In genomic region chr1:12525311-12526181, GRCh38 we compare ENCODE assay signal across 9 cellular contexts.
DNase-seq lines count a peak whose midpoint lies in the region; ATAC-seq and TF ChIP-seq lines count a peak whose summit lies in the region.
"Had no signal": no experiment of that assay in that cellular context is flagged by ENCODE, and none has a peak within 500 bp of the region (broad histone marks: within the 10 kb centered on the region; RNA-seq: fewer than 3 reads in every experiment).

No MANE protein-coding gene starts in this region.

- H2BK12ac ChIP-seq in neuronal stem cell (ENCODE audit: low read length): no peak overlapping the region

- peak overlapping the region; percentile 81 for H2BK15ac ChIP-seq in neuronal stem cell (ENCODE audit: low read length)

- no CpG with 5 or more reads among the region's 13 CpGs for WGBS in neuronal stem cell (ENCODE audit: extremely low coverage in 2 of 2, insufficient read length in 2 of 2, insufficient replicate concordance in 1 of 2), 2 donors

- H2BK5ac ChIP-seq in neuronal stem cell (ENCODE audit: low read length): peak overlapping the region; percentile 35

- no peak overlapping the region for H3K23ac ChIP-seq in neuronal stem cell (ENCODE audit: low read depth, low read length, poor library complexity)

- H3K27ac Mint-ChIP-seq in stimulated activated naive CD8-positive, alpha-beta T cell treated with anti-CD3 and anti-CD28 coated beads, Interleukin-15, Interleukin-2, amounts not matched to agents 100 ng/mL and 50 ng/mL, for 24 hours: peak overlapping the region; percentile 80
- peak overlapping the region in 1 of 2 donors; percentile 14 for H3K27ac Mint-ChIP-seq in stimulated activated naive CD8-positive, alpha-beta T cell treated with anti-CD3 and anti-CD28 coated beads, Interleukin-15, amount 100 ng/mL, for 72 hours

- peaks cover 12% of the 10 kb centered on the region for H3K4me1 Mint-ChIP-seq in stimulated activated naive CD8-positive, alpha-beta T cell treated with anti-CD3 and anti-CD28 coated beads, Interleukin-15, Interleukin-2, amounts not matched to agents 100 ng/mL and 50 ng/mL, for 24 hours (ENCODE audit: low read depth)
- H3K4me1 Mint-ChIP-seq in stimulated activated naive CD8-positive, alpha-beta T cell treated with anti-CD3 and anti-CD28 coated beads, Interleukin-15, amount 100 ng/mL, for 72 hours: peaks cover 28% of the 10 kb centered on the region

- peaks cover 2 to 3% of the 10 kb centered on the region in 2 donors for H3K4me1 ChIP-seq in neuronal stem cell (ENCODE audit: control insufficient read depth in 2 of 2, insufficient read depth in 1 of 2, low read depth in 1 of 2, low read length in 2 of 2)

- H3K14ac ChIP-seq in neuronal stem cell (ENCODE audit: low read length): no peak overlapping the region

- no peaks in the 10 kb centered on the region for H3K36me3 Mint-ChIP-seq in stimulated activated naive CD8-positive, alpha-beta T cell treated with anti-CD3 and anti-CD28 coated beads, Interleukin-15, Interleukin-2, amounts not matched to agents 100 ng/mL and 50 ng/mL, for 24 hours (ENCODE audit: low read depth)

- H3K27ac ChIP-seq in neuronal stem cell (replicated peaks; ENCODE audit: low read length): no peak overlapping the region
- H3K27ac ChIP-seq: SK-N-MC had no signal

- H2AFZ ChIP-seq in neuronal stem cell (ENCODE audit: low read length): peak overlapping the region; percentile 79

- DNase-seq in stimulated activated naive CD8-positive, alpha-beta T cell treated with anti-CD3 and anti-CD28 coated beads, Interleukin-15, amount 100 ng/mL, for 72 hours: no peak
- DNase-seq in fibroblast of pulmonary artery (ENCODE audit: low read depth) (peak; percentile 52), neuronal stem cell (ENCODE audit: low spot score) (no peak), NCI-H2171 (lab: John Stamatoyannopoulos, UW) (no peak), amygdala (lab: John Stamatoyannopoulos, UW) (no peak), GF-D8 (lab: John Stamatoyannopoulos, UW) (no peak)

- no peak overlapping the region for H4K91ac ChIP-seq in neuronal stem cell (ENCODE audit: low read depth, low read length, poor library complexity)

- H3K4me3 Mint-ChIP-seq in stimulated activated naive CD8-positive, alpha-beta T cell treated with anti-CD3 and anti-CD28 coated beads, Interleukin-15, Interleukin-2, amounts not matched to agents 100 ng/mL and 50 ng/mL, for 24 hours: no peak overlapping the region
- H3K4me3 Mint-ChIP-seq in stimulated activated naive CD8-positive, alpha-beta T cell treated with anti-CD3 and anti-CD28 coated beads, Interleukin-15, amount 100 ng/mL, for 72 hours: no peak overlapping the region

- no peak overlapping the region for H3K9ac ChIP-seq in neuronal stem cell (ENCODE audit: low read depth, low read length, poor library complexity)

- no peak for ATAC-seq in stimulated activated naive CD8-positive, alpha-beta T cell treated with anti-CD3 and anti-CD28 coated beads, Interleukin-15, amount 100 ng/mL, for 72 hours
- ATAC-seq in GM21423 (IDR thresholded peaks at IDR 0.05; ENCODE audit: unreplicated experiment): no peak

- no peaks in the 10 kb centered on the region for H3K9me3 ChIP-seq in neuronal stem cell (replicated peaks in 1 of 2; ENCODE audit: control insufficient read depth in 2 of 2, insufficient read depth in 1 of 2, low read depth in 1 of 2, low read length in 2 of 2)

- no peak for TF ChIP-seq CTCF in fibroblast of pulmonary artery (IDR thresholded peaks at IDR 0.05; ENCODE audit: low read length, missing control alignments)

- no peak overlapping the region for H4K8ac ChIP-seq in neuronal stem cell (ENCODE audit: low read depth, low read length)

- peak overlapping the region; percentile 57 for H3K18ac ChIP-seq in neuronal stem cell (ENCODE audit: low read length)

- H2AK5ac ChIP-seq in neuronal stem cell (ENCODE audit: low read depth, low read length): peak overlapping the region; percentile 28

- no peak overlapping the region for H3K4me2 ChIP-seq in neuronal stem cell (ENCODE audit: insufficient read depth, low read length, poor library complexity, severe bottlenecking)

- H3K4me3 ChIP-seq in fibroblast of pulmonary artery (replicated peaks; ENCODE audit: low read depth, low read length) (no peak overlapping the region), neuronal stem cell (ENCODE audit: low read length in 2 of 2) (no peak overlapping the region)
- H3K4me3 ChIP-seq: SK-N-MC had no signal

- H3K9me3 Mint-ChIP-seq in stimulated activated naive CD8-positive, alpha-beta T cell treated with anti-CD3 and anti-CD28 coated beads, Interleukin-15, Interleukin-2, amounts not matched to agents 100 ng/mL and 50 ng/mL, for 24 hours: no peaks in the 10 kb centered on the region
- no peaks in the 10 kb centered on the region for H3K9me3 Mint-ChIP-seq in stimulated activated naive CD8-positive, alpha-beta T cell treated with anti-CD3 and anti-CD28 coated beads, Interleukin-15, amount 100 ng/mL, for 72 hours

- H3K4ac ChIP-seq in neuronal stem cell (ENCODE audit: low read length): no peak overlapping the region

- no peaks in the 10 kb centered on the region for H3K27me3 Mint-ChIP-seq in stimulated activated naive CD8-positive, alpha-beta T cell treated with anti-CD3 and anti-CD28 coated beads, Interleukin-15, Interleukin-2, amounts not matched to agents 100 ng/mL and 50 ng/mL, for 24 hours
- no peaks in the 10 kb centered on the region for H3K27me3 Mint-ChIP-seq in stimulated activated naive CD8-positive, alpha-beta T cell treated with anti-CD3 and anti-CD28 coated beads, Interleukin-15, amount 100 ng/mL, for 72 hours

- no peaks in the 10 kb centered on the region for H3K27me3 ChIP-seq in neuronal stem cell (ENCODE audit: control insufficient read depth in 3 of 3, insufficient read depth in 3 of 3, low read depth in 1 of 3, low read length in 3 of 3)

- H3K36me3 ChIP-seq in neuronal stem cell (replicated peaks in 1 of 2; ENCODE audit: control insufficient read depth in 2 of 2, insufficient read depth in 2 of 2, low read length in 2 of 2): no peaks in the 10 kb centered on the region

- H2BK120ac ChIP-seq in neuronal stem cell (ENCODE audit: low read depth, low read length): no peak overlapping the region

- H3K79me1 ChIP-seq in neuronal stem cell (ENCODE audit: low read depth, low read length): no peaks in the 10 kb centered on the region
